ENCODE assay signal across 1 cellular context in genomic region chr15:69757186-69757585, GRCh38.
TF ChIP-seq lines count a peak whose summit lies in the region.

No MANE protein-coding gene starts in this region.

TF ChIP-seq in GM23338, 12 proteins besides CTCF, POLR2A, EP300 and RAD21 (continued from another document):
- TF ChIP-seq ZNF462 (CRISPR knock-in tag; IDR thresholded peaks at IDR 0.05): no peak
TF ChIP-seq in GM23338: peak in this region for 0.
